ENCODE assay signal across 9 cellular contexts in genomic region chr19:10601999-10602329, GRCh38. TPM values are rescaled to one million over a fixed set of nuclear protein-coding genes. Genes with fewer than 3 reads are reported as not detected.
DNase-seq lines count a peak whose midpoint lies in the region; ATAC-seq, FAIRE-seq and TF ChIP-seq lines count a peak whose summit lies in the region.
"Had no signal": no experiment of that assay in that cellular context is flagged by ENCODE, and none has a peak within 500 bp of the region (broad histone marks: within the 10 kb centered on the region; RNA-seq: fewer than 3 reads in every experiment).

No MANE protein-coding gene starts in this region.

- H3K4me3 Mint-ChIP-seq in Caco-2 (ENCODE audit: unreplicated experiment), result peak overlapping the region; percentile 67
- H3K4me3 Mint-ChIP-seq in osteocyte (ENCODE audit: unreplicated experiment), result peak overlapping the region; percentile 69

- CTCF ChIA-PET in Caco-2 (lab: Charles Lee), result interaction anchor here (0.6 to 1.6 kb wide), 3 partner anchors 20 to 97 kb away, joined by 3 to 14 read pairs (median 3); no protein-coding TSS in a partner anchor

- H3K4me1 Mint-ChIP-seq in Caco-2 (ENCODE audit: low read depth, unreplicated experiment) (peaks cover 11% of the 10 kb centered on the region), osteocyte (ENCODE audit: unreplicated experiment) (peaks cover 19% of the 10 kb centered on the region)

- BruUV-seq in Caco-2 (replicated peaks; lab: Mats Ljungman, UMichigan), result no TSS peak

- intact Hi-C loops in Caco-2 (cut with micrococcal nuclease; ENCODE audit: unreplicated experiment), result no loop called here

- H3K4me3 ChIP-seq in Caco-2 (ENCODE audit: low read depth, low read length) (peak overlapping the region; percentile 26), bronchial epithelial cell (ENCODE audit: low read depth, low read length) (no peak overlapping the region), H7 (ENCODE audit: insufficient read depth, low read depth, low read length) (no peak overlapping the region)
- H3K4me3 ChIP-seq in Jurkat, Clone E6-1 (ENCODE audit: low read length), result no peak overlapping the region

- H3K4me1 ChIP-seq in Caco-2, result no peaks in the 10 kb centered on the region

- FAIRE-seq in bronchial epithelial cell (lab: Jason Lieb, UNC), result no peak

- H3K36me3 Mint-ChIP-seq in Caco-2 (ENCODE audit: insufficient read depth, unreplicated experiment) (no peaks in the 10 kb centered on the region), osteocyte (ENCODE audit: unreplicated experiment) (no peaks in the 10 kb centered on the region)

- DNase-seq in Caco-2 (no peak), bronchial epithelial cell (ENCODE audit: low read depth) (peak; percentile 39), osteocyte (ENCODE audit: extremely low spot score, unreplicated experiment) (no peak), H7 (no peak), DMS153 (lab: John Stamatoyannopoulos, UW) (no peak), ureter (ENCODE audit: low spot score) (no peak)
- peak; percentile 58 for DNase-seq in Jurkat, Clone E6-1 (ENCODE audit: low read depth, low spot score)

- H3K27me3 ChIP-seq in Caco-2 (replicated peaks; ENCODE audit: control insufficient read depth, insufficient read depth, low read length) (no peaks in the 10 kb centered on the region), bronchial epithelial cell (ENCODE audit: control insufficient read depth, insufficient read depth, low read length) (no peaks in the 10 kb centered on the region), H7 (ENCODE audit: control insufficient read depth, insufficient read depth, low read length) (no peaks in the 10 kb centered on the region)

- H3K9me3 Mint-ChIP-seq in Caco-2 (ENCODE audit: unreplicated experiment) (no peaks in the 10 kb centered on the region), osteocyte (ENCODE audit: unreplicated experiment) (no peaks in the 10 kb centered on the region)

- no peak for TF ChIP-seq CTCF in Caco-2 (IDR thresholded peaks at IDR 0.05; ENCODE audit: insufficient read depth in 1 of 2, low read depth in 1 of 2, low read length in 1 of 2, severe bottlenecking in 1 of 2, unreplicated experiment in 1 of 2)
- TF ChIP-seq CTCF in bronchial epithelial cell (IDR thresholded peaks at IDR 0.05; ENCODE audit: insufficient read depth, low read length, severe bottlenecking), result no peak
- no peak for TF ChIP-seq CTCF in osteocyte (IDR thresholded peaks at IDR 0.05)

- H3K9me3 ChIP-seq in Caco-2, result no peaks in the 10 kb centered on the region
- H3K9me3 ChIP-seq: mucosa of descending colon had no signal

- no peaks in the 10 kb centered on the region for H3K36me3 ChIP-seq in Caco-2 (ENCODE audit: control insufficient read depth, insufficient read depth, low read length)
- H3K36me3 ChIP-seq in bronchial epithelial cell (ENCODE audit: control insufficient read depth, insufficient read depth, low read length), result no peaks in the 10 kb centered on the region
- H3K36me3 ChIP-seq in H7 (replicated peaks; ENCODE audit: control insufficient read depth, insufficient read depth, low read length), result no peaks in the 10 kb centered on the region

- ATAC-seq in HG02852 (IDR thresholded peaks at IDR 0.05; ENCODE audit: unreplicated experiment), result no peak

- H3K27ac Mint-ChIP-seq in Caco-2 (ENCODE audit: unreplicated experiment), result no peak overlapping the region
- H3K27ac Mint-ChIP-seq in osteocyte (ENCODE audit: unreplicated experiment), result peak overlapping the region; percentile 59

- peaks cover 3% of the 10 kb centered on the region for H3K27me3 Mint-ChIP-seq in Caco-2 (ENCODE audit: insufficient read depth, unreplicated experiment)
- H3K27me3 Mint-ChIP-seq in osteocyte (ENCODE audit: unreplicated experiment), result peaks cover 17% of the 10 kb centered on the region

- POLR2A ChIA-PET in Caco-2 (lab: Charles Lee), result interaction anchor here (0.6 kb wide), 1 partner anchor 662 kb away, joined by 8 read pairs; no protein-coding TSS in a partner anchor

RNA-seq across cellular contexts. Expression of gene AP1M2, which starts 14.9 kb away (rescaled TPM):
- 191 and 196 TPM in 2 replicates for total RNA-seq in Caco-2 (2022)
- polyA plus RNA-seq in Jurkat, Clone E6-1 (2012; ENCODE audit: insufficient read depth, insufficient read length), result not detected
- total RNA-seq in bronchial epithelial cell, result 114 and 135 TPM in 2 replicates
- total RNA-seq in osteocyte, result not detected in 2 replicates
- 16.4 and 23.7 TPM in 2 replicates for total RNA-seq in H7 (2014; rRNA removed; shearing (Covaris generic))
- 81.4 TPM for total RNA-seq in ureter

RNA-seq across cellular contexts. Expression of gene SLC44A2, which starts 23.4 kb away (rescaled TPM):
- total RNA-seq in Caco-2 (2022) (119 and 120 TPM in 2 replicates), bronchial epithelial cell (18.7 and 36.0 TPM in 2 replicates), osteocyte (225 and 233 TPM in 2 replicates), ureter (381 TPM)
- 45.1 TPM for polyA plus RNA-seq in Jurkat, Clone E6-1 (2012; ENCODE audit: insufficient read depth, insufficient read length)
- 39.4 and 43.0 TPM in 2 replicates for total RNA-seq in H7 (2014; rRNA removed; shearing (Covaris generic))

RNA-seq across cellular contexts. Expression of gene CDKN2D, which starts 33.2 kb away (rescaled TPM):
- 5.0 and 5.8 TPM in 2 replicates for total RNA-seq in Caco-2 (2022)
- polyA plus RNA-seq in Jurkat, Clone E6-1 (2012; ENCODE audit: insufficient read depth, insufficient read length), result 69.7 TPM
- 6.6 and 13.3 TPM in 2 replicates for total RNA-seq in bronchial epithelial cell
- total RNA-seq in osteocyte, result 9.4 and 13.0 TPM in 2 replicates
- 4.7 and 5.6 TPM in 2 replicates for total RNA-seq in H7 (2014; rRNA removed; shearing (Covaris generic))
- total RNA-seq in ureter, result 5.4 TPM

RNA-seq across cellular contexts. Expression of gene KRI1, which starts 36.2 kb away (rescaled TPM):
- total RNA-seq in Caco-2 (2022) (27.0 and 27.5 TPM in 2 replicates), bronchial epithelial cell (8.2 and 11.0 TPM in 2 replicates), osteocyte (29.0 and 29.3 TPM in 2 replicates), ureter (32.5 TPM)
- 89.3 TPM for polyA plus RNA-seq in Jurkat, Clone E6-1 (2012; ENCODE audit: insufficient read depth, insufficient read length)
- total RNA-seq in H7 (2014; rRNA removed; shearing (Covaris generic)), result 19.3 and 21.6 TPM in 2 replicates

RNA-seq across cellular contexts. Expression of gene ILF3, which starts 52.2 kb away (rescaled TPM):
- total RNA-seq in Caco-2 (2022), result 399 and 401 TPM in 2 replicates
- polyA plus RNA-seq in Jurkat, Clone E6-1 (2012; ENCODE audit: insufficient read depth, insufficient read length), result 398 TPM
- 85.8 and 97.4 TPM in 2 replicates for total RNA-seq in bronchial epithelial cell
- 223 and 231 TPM in 2 replicates for total RNA-seq in osteocyte
- total RNA-seq in H7 (2014; rRNA removed; shearing (Covaris generic)), result 354 and 378 TPM in 2 replicates
- 331 TPM for total RNA-seq in ureter

Comparison
In these comparisons a context has a peak if more than half of its experiments do, and no peak if none do; other contexts are left out.
1. DNase-seq: peak in Jurkat, Clone E6-1 (single experiment) and bronchial epithelial cell (single experiment); none in Caco-2 (0 of 2), osteocyte (single experiment), H7 (single experiment), DMS153 (single experiment) and ureter (single experiment).
2. RNA of gene AP1M2, which starts 14.9 kb away (total RNA-seq): 191 to 196 TPM in Caco-2, 114 to 135 TPM in bronchial epithelial cell, 81.4 TPM in ureter (single experiment) and 16.4 to 23.7 TPM in H7; not detected in osteocyte; every median in the first group is over 10 times any median in the second.